2 cellular contexts compared by ENCODE assay signal in the genomic region with DNA sequence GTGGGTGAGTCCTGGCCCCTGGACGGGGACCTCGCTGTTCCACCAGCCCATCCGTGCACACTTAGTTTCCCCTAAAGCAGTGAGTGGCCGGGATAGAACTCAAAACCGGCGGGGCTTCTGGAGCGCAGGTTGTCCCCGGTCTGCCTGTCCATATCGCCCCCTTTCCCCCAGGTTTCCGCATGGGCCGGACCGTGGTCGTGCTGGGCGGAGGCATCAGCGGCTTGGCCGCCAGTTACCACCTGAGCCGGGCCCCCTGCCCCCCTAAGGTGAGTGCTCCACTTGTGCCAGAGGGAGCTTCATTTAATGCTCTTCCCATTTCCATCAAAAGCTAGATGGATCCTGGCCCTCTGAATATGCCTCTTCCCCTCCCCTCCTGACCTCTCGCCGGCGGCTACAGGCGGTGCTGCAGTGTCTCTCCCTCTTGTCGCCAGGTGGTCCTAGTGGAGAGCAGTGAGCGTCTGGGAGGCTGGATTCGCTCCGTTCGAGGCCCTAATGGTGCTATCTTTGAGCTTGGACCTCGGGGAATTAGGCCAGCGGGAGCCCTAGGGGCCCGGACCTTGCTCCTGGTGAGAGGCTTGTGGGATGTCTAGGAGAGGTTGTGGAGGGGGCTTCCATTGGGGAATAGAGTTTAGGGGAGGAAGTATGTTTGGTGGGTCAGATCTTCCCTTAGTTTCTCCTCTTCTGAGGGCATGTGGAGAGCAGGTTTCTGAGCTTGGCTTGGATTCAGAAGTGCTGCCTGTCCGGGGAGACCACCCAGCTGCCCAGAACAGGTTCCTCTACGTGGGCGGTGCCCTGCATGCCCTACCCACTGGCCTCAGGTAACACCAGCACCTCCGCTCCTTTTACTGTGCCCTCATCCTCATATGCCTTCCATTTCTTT.
TF ChIP-seq lines count a peak whose summit lies in the region.

No MANE protein-coding gene starts in this region.

TF ChIP-seq in HCT116, 20 proteins besides CTCF, POLR2A, EP300 and RAD21:
- TF ChIP-seq EZH2 (IDR thresholded peaks at IDR 0.05) = no peak
- no peak for TF ChIP-seq CBX3 (IDR thresholded peaks at IDR 0.05; ENCODE audit: low read depth)
- TF ChIP-seq POLR2AphosphoS5 (IDR thresholded peaks at IDR 0.05; ENCODE audit: low read depth, low read length) = no peak
- TF ChIP-seq ELF1 (IDR thresholded peaks at IDR 0.05; ENCODE audit: borderline replicate concordance, low read depth) = no peak
- TF ChIP-seq, protein P1, sequence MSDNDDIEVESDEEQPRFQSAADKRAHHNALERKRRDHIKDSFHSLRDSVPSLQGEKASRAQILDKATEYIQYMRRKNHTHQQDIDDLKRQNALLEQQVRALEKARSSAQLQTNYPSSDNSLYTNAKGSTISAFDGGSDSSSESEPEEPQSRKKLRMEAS (IDR thresholded peaks at IDR 0.05) = no peak
- TF ChIP-seq ZFX (IDR thresholded peaks at IDR 0.05) = no peak; the same call in 1 of the 2 replicates
- TF ChIP-seq, protein P2, sequence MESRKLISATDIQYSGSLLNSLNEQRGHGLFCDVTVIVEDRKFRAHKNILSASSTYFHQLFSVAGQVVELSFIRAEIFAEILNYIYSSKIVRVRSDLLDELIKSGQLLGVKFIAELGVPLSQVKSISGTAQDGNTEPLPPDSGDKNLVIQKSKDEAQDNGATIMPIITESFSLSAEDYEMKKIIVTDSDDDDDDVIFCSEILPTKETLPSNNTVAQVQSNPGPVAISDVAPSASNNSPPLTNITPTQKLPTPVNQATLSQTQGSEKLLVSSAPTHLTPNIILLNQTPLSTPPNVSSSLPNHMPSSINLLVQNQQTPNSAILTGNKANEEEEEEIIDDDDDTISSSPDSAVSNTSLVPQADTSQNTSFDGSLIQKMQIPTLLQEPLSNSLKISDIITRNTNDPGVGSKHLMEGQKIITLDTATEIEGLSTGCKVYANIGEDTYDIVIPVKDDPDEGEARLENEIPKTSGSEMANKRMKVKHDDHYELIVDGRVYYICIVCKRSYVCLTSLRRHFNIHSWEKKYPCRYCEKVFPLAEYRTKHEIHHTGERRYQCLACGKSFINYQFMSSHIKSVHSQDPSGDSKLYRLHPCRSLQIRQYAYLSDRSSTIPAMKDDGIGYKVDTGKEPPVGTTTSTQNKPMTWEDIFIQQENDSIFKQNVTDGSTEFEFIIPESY (IDR thresholded peaks at IDR 0.05; ENCODE audit: extremely low read depth, insufficient replicate concordance, low read length) = no peak
- no peak for TF ChIP-seq EZH2phosphoT487 (IDR thresholded peaks at IDR 0.05; ENCODE audit: borderline replicate concordance)

TF ChIP-seq in endothelial cell of umbilical vein, 7 proteins besides CTCF, POLR2A, EP300 and RAD21:
- no peak for TF ChIP-seq GATA2 (IDR thresholded peaks at IDR 0.05; ENCODE audit: insufficient read depth, insufficient read length, low read depth, low read length)
- TF ChIP-seq, protein P1 (IDR thresholded peaks at IDR 0.05; ENCODE audit: insufficient read depth, insufficient read length) = no peak
- TF ChIP-seq EZH2 (IDR thresholded peaks at IDR 0.05; ENCODE audit: borderline replicate concordance, low read depth, low read length, severe bottlenecking) = no peak
- TF ChIP-seq JUN (IDR thresholded peaks at IDR 0.05; ENCODE audit: borderline replicate concordance, insufficient read depth, insufficient read length, low read depth) = no peak
- TF ChIP-seq MYC (IDR thresholded peaks at IDR 0.05; ENCODE audit: low read depth, low read length) = no peak
- TF ChIP-seq FOS (IDR thresholded peaks at IDR 0.05; ENCODE audit: borderline replicate concordance, insufficient read depth, low read length) = no peak
